In genomic region chr6:161151660-161152526, GRCh38 we compare ENCODE assay signal across 19 cellular contexts.
DNase-seq lines count a peak whose midpoint lies in the region; ATAC-seq and TF ChIP-seq lines count a peak whose summit lies in the region.
"Had no signal": no experiment of that assay in that cellular context is flagged by ENCODE, and none has a peak within 500 bp of the region (broad histone marks: within the 10 kb centered on the region; RNA-seq: fewer than 3 reads in every experiment).

No MANE protein-coding gene starts in this region.

- H3K27ac ChIP-seq in colonic mucosa = no peak overlapping the region
- H3K27ac ChIP-seq: A549, gastroesophageal sphincter, spleen had no signal

- H3K4me3 ChIP-seq in colonic mucosa = no peak overlapping the region
- H3K4me3 ChIP-seq: A549, gastroesophageal sphincter, spleen had no signal

- peaks cover 3% of the 10 kb centered on the region; the same call in 1 of the 2 replicates for H3K27me3 Mint-ChIP-seq in HFFc6 (ENCODE audit: insufficient read depth)
- H3K27me3 Mint-ChIP-seq in endothelial cell (ENCODE audit: unreplicated experiment) = peaks cover 6% of the 10 kb centered on the region
- H3K27me3 Mint-ChIP-seq in neural crest cell (ENCODE audit: low read depth) = no peaks in the 10 kb centered on the region
- H3K27me3 Mint-ChIP-seq: activated naive CD8-positive, alpha-beta T cell treated with anti-CD3 and anti-CD28 coated beads, Interleukin-2, amount 10 ng/mL, durations not matched to agents 7 days and 5 days; B cell had no signal

- peaks cover 12% of the 10 kb centered on the region; the same call in 1 of the 2 replicates for H3K36me3 Mint-ChIP-seq in HFFc6 (ENCODE audit: low read depth)
- H3K36me3 Mint-ChIP-seq in endothelial cell (ENCODE audit: low read depth, unreplicated experiment) = peaks cover 41% of the 10 kb centered on the region
- H3K36me3 Mint-ChIP-seq in neural crest cell (ENCODE audit: low read depth) = peaks cover 31% of the 10 kb centered on the region
- H3K36me3 Mint-ChIP-seq: activated naive CD8-positive, alpha-beta T cell treated with anti-CD3 and anti-CD28 coated beads, Interleukin-2, amount 10 ng/mL, durations not matched to agents 7 days and 5 days had no signal

- H3K4me3 Mint-ChIP-seq in HFFc6 (no peak overlapping the region), endothelial cell (ENCODE audit: unreplicated experiment) (peak overlapping the region; percentile 37), neural crest cell (no peak overlapping the region)
- H3K4me3 Mint-ChIP-seq: activated naive CD8-positive, alpha-beta T cell treated with anti-CD3 and anti-CD28 coated beads, Interleukin-2, amount 10 ng/mL, durations not matched to agents 7 days and 5 days; B cell had no signal

- intact Hi-C loops in colonic mucosa (cut with DNase I) = loop anchor here (5.0 kb wide), 1 partner anchor 220 kb away; no protein-coding TSS in a partner anchor

- H3K36me3 ChIP-seq in colonic mucosa = no peaks in the 10 kb centered on the region

- no peaks in the 10 kb centered on the region for H3K27me3 ChIP-seq in colonic mucosa
- H3K27me3 ChIP-seq: gastroesophageal sphincter, spleen had no signal

- H3K9ac ChIP-seq in colonic mucosa (ENCODE audit: low read depth in 2 of 2, low read length in 2 of 2) = no peak overlapping the region

- no peaks in the 10 kb centered on the region for H3K9me3 ChIP-seq in colonic mucosa
- H3K9me3 ChIP-seq: A549, gastroesophageal sphincter had no signal

- H3K4me1 Mint-ChIP-seq in HFFc6 (ENCODE audit: low read depth) (no peaks in the 10 kb centered on the region), endothelial cell (ENCODE audit: unreplicated experiment) (no peaks in the 10 kb centered on the region), neural crest cell (no peaks in the 10 kb centered on the region)
- H3K4me1 Mint-ChIP-seq: activated naive CD8-positive, alpha-beta T cell treated with anti-CD3 and anti-CD28 coated beads, Interleukin-2, amount 10 ng/mL, durations not matched to agents 7 days and 5 days; B cell had no signal

- no peak for ATAC-seq in HG03025 (IDR thresholded peaks at IDR 0.05; ENCODE audit: low FRiP score, unreplicated experiment)

- DNase-seq in NCI-H510A treated with DMSO at 0.1 percent for 48 hours (lab: John Stamatoyannopoulos, UW) = peak; percentile 1
- no peak for DNase-seq in NCI-H510A (lab: John Stamatoyannopoulos, UW)
- DNase-seq in HFFc6 = no peak
- DNase-seq in endothelial cell (ENCODE audit: low spot score) = no peak
- no peak for DNase-seq in neural crest cell (ENCODE audit: low read depth, low spot score)
- DNase-seq in NCI-H2196 (lab: John Stamatoyannopoulos, UW; ENCODE audit: unreplicated experiment) = no peak
- no peak for DNase-seq in colonic mucosa
- DNase-seq: activated naive CD8-positive, alpha-beta T cell treated with anti-CD3 and anti-CD28 coated beads, Interleukin-2, amount 10 ng/mL, durations not matched to agents 7 days and 5 days; COR-L47; effector memory CD4-positive, alpha-beta T cell; kidney; NCI-H1417; NCI-H2171 treated with DMSO at 0.1 percent for 48 hours; occipital lobe; spleen had no signal

- no peaks in the 10 kb centered on the region for H3K9me3 Mint-ChIP-seq in HFFc6
- no peaks in the 10 kb centered on the region for H3K9me3 Mint-ChIP-seq in endothelial cell (ENCODE audit: unreplicated experiment)
- H3K9me3 Mint-ChIP-seq in neural crest cell = no peaks in the 10 kb centered on the region

- no peaks in the 10 kb centered on the region for H3K4me1 ChIP-seq in colonic mucosa
- H3K4me1 ChIP-seq: A549, gastroesophageal sphincter had no signal

- TF ChIP-seq CTCF in HFFc6 (IDR thresholded peaks at IDR 0.05) (no peak), endothelial cell (IDR thresholded peaks at IDR 0.05; ENCODE audit: unreplicated experiment) (no peak), neural crest cell (conservative IDR thresholded peaks at IDR 0.05) (no peak), colonic mucosa (IDR thresholded peaks at IDR 0.05) (no peak)

- H3K27ac Mint-ChIP-seq in HFFc6 = peak overlapping the region; percentile 24; the same call in 1 of the 2 replicates
- peak overlapping the region; percentile 30 for H3K27ac Mint-ChIP-seq in endothelial cell (ENCODE audit: unreplicated experiment)
- peak overlapping the region; percentile 71 for H3K27ac Mint-ChIP-seq in neural crest cell (ENCODE audit: unreplicated experiment)
- H3K27ac Mint-ChIP-seq: activated naive CD8-positive, alpha-beta T cell treated with anti-CD3 and anti-CD28 coated beads, Interleukin-2, amount 10 ng/mL, durations not matched to agents 7 days and 5 days; B cell had no signal
